Comparison of ENCODE assay signal across 8 cellular contexts in the genomic region with DNA sequence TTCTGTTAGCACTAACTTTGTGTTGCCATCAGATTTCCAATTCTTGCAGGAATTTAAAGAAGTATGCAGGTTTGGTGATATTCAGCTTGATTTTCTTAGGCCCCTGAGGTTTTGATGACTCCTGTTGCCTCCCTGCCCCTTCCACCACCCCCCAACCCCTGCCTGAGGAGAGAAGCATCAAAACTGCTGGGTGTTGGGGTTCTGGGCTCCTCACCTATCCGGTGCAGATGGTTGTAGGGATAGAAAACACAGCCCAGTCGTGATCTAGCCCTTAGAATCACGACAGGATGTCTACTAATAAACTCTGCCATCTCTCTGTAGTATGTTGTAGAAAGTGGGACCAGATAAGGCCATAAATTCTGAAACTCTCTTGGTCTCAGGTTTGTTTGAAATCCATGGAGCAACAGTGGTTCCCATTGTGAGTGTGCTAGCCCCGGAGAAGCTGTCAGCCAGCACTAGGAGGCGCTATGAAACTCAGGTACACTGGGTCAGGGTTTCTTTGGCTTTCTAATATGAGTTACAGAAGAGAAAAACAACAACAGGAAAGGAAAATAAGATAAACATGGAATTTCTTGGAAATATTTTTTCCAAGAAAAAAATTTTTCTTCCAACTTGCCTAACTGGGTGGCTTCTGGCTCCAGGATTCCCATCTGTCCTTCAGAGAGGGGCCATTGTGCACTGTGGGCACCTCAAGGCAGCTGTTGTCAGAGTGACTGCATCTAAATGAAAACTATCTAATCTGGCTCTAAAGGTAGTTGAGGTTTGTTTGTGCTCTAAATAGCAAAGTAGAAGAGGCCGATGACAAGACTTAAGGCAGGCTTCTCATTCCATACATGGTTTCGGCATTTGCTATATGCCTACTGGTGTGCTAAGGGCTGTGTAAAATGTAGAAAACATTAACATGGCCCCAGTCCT. TPM values are rescaled to one million over a fixed set of nuclear protein-coding genes. Genes with fewer than 3 reads are reported as not detected.
DNase-seq lines count a peak whose midpoint lies in the region; ATAC-seq and TF ChIP-seq lines count a peak whose summit lies in the region.

No MANE protein-coding gene starts in this region.

- CTCF ChIA-PET in activated CD4-positive, alpha-beta memory T cell treated with anti-CD3 and anti-CD28 coated beads, Interleukin-2, amount 10 ng/mL, durations not matched to agents 7 days and 5 days (lab: Charles Lee), result interaction anchor here (1.4 to 1.8 kb wide), 3 partner anchors 8 to 77 kb away, joined by 4 to 7 read pairs (median 4); no protein-coding TSS in a partner anchor

- H3K27me3 Mint-ChIP-seq in activated CD4-positive, alpha-beta memory T cell treated with anti-CD3 and anti-CD28 coated beads, Interleukin-2, amount 10 ng/mL, durations not matched to agents 7 days and 5 days, result no peaks in the 10 kb centered on the region

- H3K9me3 Mint-ChIP-seq in activated CD4-positive, alpha-beta memory T cell treated with anti-CD3 and anti-CD28 coated beads, Interleukin-2, amount 10 ng/mL, durations not matched to agents 7 days and 5 days, result no peaks in the 10 kb centered on the region

- peak; percentile 41 for TF ChIP-seq CTCF in GM13976 (IDR thresholded peaks at IDR 0.05; ENCODE audit: borderline replicate concordance, control extremely low read depth, extremely low read depth, insufficient read depth, missing control alignments)

- H3K4me1 Mint-ChIP-seq in activated CD4-positive, alpha-beta memory T cell treated with anti-CD3 and anti-CD28 coated beads, Interleukin-2, amount 10 ng/mL, durations not matched to agents 7 days and 5 days, result peaks cover 8% of the 10 kb centered on the region

- in situ Hi-C loops in GM13976 (cut with MboI; ENCODE audit: low sequenced_read_pairs, unreplicated experiment), result loop anchor here (25.0 kb wide), 1 partner anchor 182 kb away; no protein-coding TSS in a partner anchor

- H3K36me3 Mint-ChIP-seq in activated CD4-positive, alpha-beta memory T cell treated with anti-CD3 and anti-CD28 coated beads, Interleukin-2, amount 10 ng/mL, durations not matched to agents 7 days and 5 days (ENCODE audit: low read depth), result peaks cover 42% of the 10 kb centered on the region

- no peak overlapping the region for H3K27ac Mint-ChIP-seq in activated CD4-positive, alpha-beta memory T cell treated with anti-CD3 and anti-CD28 coated beads, Interleukin-2, amount 10 ng/mL, durations not matched to agents 7 days and 5 days

- ATAC-seq in HG02678 (IDR thresholded peaks at IDR 0.05; ENCODE audit: unreplicated experiment), result no peak

- POLR2A ChIA-PET in activated CD4-positive, alpha-beta memory T cell treated with anti-CD3 and anti-CD28 coated beads, Interleukin-2, amount 10 ng/mL, durations not matched to agents 7 days and 5 days (lab: Charles Lee), result no interaction called here

- no peak overlapping the region for H3K4me3 Mint-ChIP-seq in activated CD4-positive, alpha-beta memory T cell treated with anti-CD3 and anti-CD28 coated beads, Interleukin-2, amount 10 ng/mL, durations not matched to agents 7 days and 5 days

- DNase-seq in AG08395 (ENCODE audit: low spot score) (peak; percentile 21), GM13976 (ENCODE audit: low spot score) (no peak), kidney tubule cell (ENCODE audit: low spot score) (peak; percentile 29), amygdala (lab: John Stamatoyannopoulos, UW) (no peak), NCI-H774 (lab: John Stamatoyannopoulos, UW) (no peak), MV-4-11 (lab: John Stamatoyannopoulos, UW) (no peak)
- peak; percentile 29 for DNase-seq in activated CD4-positive, alpha-beta memory T cell treated with anti-CD3 and anti-CD28 coated beads, Interleukin-2, amount 10 ng/mL, durations not matched to agents 7 days and 5 days

RNA-seq across cellular contexts. Expression of gene SRP14, which starts 8.7 kb away (rescaled TPM):
- total RNA-seq in activated CD4-positive, alpha-beta memory T cell treated with anti-CD3 and anti-CD28 coated beads, Interleukin-2, amount 10 ng/mL, durations not matched to agents 7 days and 5 days, result 100 to 1,000 TPM; 150 to 153 TPM

Comparison
In these comparisons a context has a peak if more than half of its experiments do, and no peak if none do; other contexts are left out.
1. DNase-seq: peak in AG08395 (single experiment), activated CD4-positive, alpha-beta memory T cell treated with anti-CD3 and anti-CD28 coated beads, Interleukin-2, amount 10 ng/mL, durations not matched to agents 7 days and 5 days (single experiment) and kidney tubule cell (single experiment); none in GM13976 (single experiment), amygdala (0 of 56), NCI-H774 (single experiment) and MV-4-11 (single experiment).